Comparison of ENCODE assay signal across 18 cellular contexts in genomic region chr5:146101646-146102045, GRCh38. TPM values are rescaled to one million over a fixed set of nuclear protein-coding genes. Genes with fewer than 3 reads are reported as not detected.
DNase-seq lines count a peak whose midpoint lies in the region; ATAC-seq and TF ChIP-seq lines count a peak whose summit lies in the region.
"Had no signal": no experiment of that assay in that cellular context is flagged by ENCODE, and none has a peak within 500 bp of the region (broad histone marks: within the 10 kb centered on the region; RNA-seq: fewer than 3 reads in every experiment).

No MANE protein-coding gene starts in this region.

- H2BK120ac ChIP-seq in neuronal stem cell (ENCODE audit: low read depth, low read length) = no peak overlapping the region

- H3K4me3 ChIP-seq in H7 (ENCODE audit: insufficient read depth, low read depth, low read length) (no peak overlapping the region), neuronal stem cell (ENCODE audit: low read length in 2 of 2) (no peak overlapping the region)
- H3K4me3 ChIP-seq: BLaER1 treated with 17β-estradiol and CSF1 and Interleukin-3, amounts not matched to agents 10 nM and 100 nM; K562 had no signal

- H2AK5ac ChIP-seq in neuronal stem cell (ENCODE audit: low read depth, low read length) = no peak overlapping the region

- peaks cover 11% of the 10 kb centered on the region for H3K36me3 Mint-ChIP-seq in WTC11

- H3K4me2 ChIP-seq in neuronal stem cell (ENCODE audit: insufficient read depth, low read length, poor library complexity, severe bottlenecking) = no peak overlapping the region
- H3K4me2 ChIP-seq: BLaER1 treated with 17β-estradiol and CSF1 and Interleukin-3, amounts not matched to agents 10 nM and 100 nM had no signal

- no peaks in the 10 kb centered on the region for H3K27me3 ChIP-seq in H7 (ENCODE audit: control insufficient read depth, insufficient read depth, low read length)
- no peaks in the 10 kb centered on the region for H3K27me3 ChIP-seq in neuronal stem cell (ENCODE audit: control insufficient read depth in 3 of 3, insufficient read depth in 3 of 3, low read depth in 1 of 3, low read length in 3 of 3)
- H3K27me3 ChIP-seq: BLaER1 treated with 17β-estradiol and CSF1 and Interleukin-3, amounts not matched to agents 10 nM and 100 nM had no signal

- CTCF ChIA-PET in WTC11 (lab: Charles Lee) = interaction anchor here (0.6 to 1.4 kb wide), 5 partner anchors 29 to 404 kb away, joined by 3 to 5 read pairs (median 3); partner anchors contain the start of gene TCERG1

- H4K8ac ChIP-seq in neuronal stem cell (ENCODE audit: low read depth, low read length) = no peak overlapping the region

- ATAC-seq in WTC11 (peak; percentile 71), esophagus mucosa (no peak)
- ATAC-seq: HepG2, K562 had no signal

- no peak overlapping the region for H2BK15ac ChIP-seq in neuronal stem cell (ENCODE audit: low read length)

- DNase-seq in H7 (peak; percentile 26), WTC11 (ENCODE audit: low spot score) (no peak), iPS-NIHi11 (ENCODE audit: low spot score) (peak; percentile 26), neuronal stem cell (ENCODE audit: low spot score) (no peak), DMS114 treated with DMSO at 0.1 percent for 48 hours (lab: John Stamatoyannopoulos, UW; ENCODE audit: unreplicated experiment) (no peak), HuH-7.5 (ENCODE audit: low spot score) (no peak)
- DNase-seq: ACHN; CD4-positive, CD25-positive, alpha-beta regulatory T cell; DMS 273 treated with DMSO at 0.1 percent for 48 hours; DMS79; Karpas-422 had no signal

- no peak overlapping the region for H2BK5ac ChIP-seq in neuronal stem cell (ENCODE audit: low read length)

- H3K79me1 ChIP-seq in neuronal stem cell (ENCODE audit: low read depth, low read length) = no peaks in the 10 kb centered on the region

- no peak overlapping the region for H3K14ac ChIP-seq in neuronal stem cell (ENCODE audit: low read length)

- POLR2A ChIA-PET in WTC11 (lab: Charles Lee) = no interaction called here

- no peaks in the 10 kb centered on the region for H3K9me3 ChIP-seq in neuronal stem cell (replicated peaks in 1 of 2; ENCODE audit: control insufficient read depth in 2 of 2, insufficient read depth in 1 of 2, low read depth in 1 of 2, low read length in 2 of 2)
- H3K9me3 ChIP-seq: BLaER1 treated with 17β-estradiol and CSF1 and Interleukin-3, amounts not matched to agents 10 nM and 100 nM had no signal

- no peak overlapping the region for H4K91ac ChIP-seq in neuronal stem cell (ENCODE audit: low read depth, low read length, poor library complexity)

- H3K27ac ChIP-seq in neuronal stem cell (replicated peaks; ENCODE audit: low read length) = peak overlapping the region; percentile 50
- H3K27ac ChIP-seq: BLaER1 treated with 17β-estradiol and CSF1 and Interleukin-3, amounts not matched to agents 10 nM and 100 nM had no signal

- TF ChIP-seq CTCF in WTC11 (IDR thresholded peaks at IDR 0.05) = no peak

- H3K27me3 Mint-ChIP-seq in WTC11 (ENCODE audit: low read depth) = no peaks in the 10 kb centered on the region
- H3K27me3 Mint-ChIP-seq: CD4-positive, CD25-positive, alpha-beta regulatory T cell had no signal

- no peak overlapping the region for H3K18ac ChIP-seq in neuronal stem cell (ENCODE audit: low read length)

- H3K23ac ChIP-seq in neuronal stem cell (ENCODE audit: low read depth, low read length, poor library complexity) = no peak overlapping the region

- peak overlapping the region; percentile 72; the same call in 1 of the 2 replicates for H3K27ac Mint-ChIP-seq in WTC11
- H3K27ac Mint-ChIP-seq: CD4-positive, CD25-positive, alpha-beta regulatory T cell had no signal

- no peak overlapping the region for H2AFZ ChIP-seq in neuronal stem cell (ENCODE audit: low read length)

- WGBS in neuronal stem cell (ENCODE audit: extremely low coverage in 2 of 2, insufficient read length in 2 of 2, insufficient replicate concordance in 1 of 2), 2 donors = no CpG with 5 or more reads among the region's 2 CpGs

- no peaks in the 10 kb centered on the region for H3K9me3 Mint-ChIP-seq in WTC11

- no peak overlapping the region for H3K4me3 Mint-ChIP-seq in WTC11
- H3K4me3 Mint-ChIP-seq: CD4-positive, CD25-positive, alpha-beta regulatory T cell had no signal

- H3K4me1 Mint-ChIP-seq in WTC11 = peaks cover 24% of the 10 kb centered on the region

- H3K36me3 ChIP-seq in H7 (replicated peaks; ENCODE audit: control insufficient read depth, insufficient read depth, low read length) (no peaks in the 10 kb centered on the region; the same call in 1 of the 2 replicates), neuronal stem cell (replicated peaks in 1 of 2; ENCODE audit: control insufficient read depth in 2 of 2, insufficient read depth in 2 of 2, low read length in 2 of 2) (peaks cover 0 to 10% of the 10 kb centered on the region in 2 donors)

- no peak overlapping the region for H3K9ac ChIP-seq in neuronal stem cell (ENCODE audit: low read depth, low read length, poor library complexity)
- H3K9ac ChIP-seq: BLaER1 treated with 17β-estradiol and CSF1 and Interleukin-3, amounts not matched to agents 10 nM and 100 nM had no signal

- H2BK12ac ChIP-seq in neuronal stem cell (ENCODE audit: low read length) = no peak overlapping the region

- H3K4ac ChIP-seq in neuronal stem cell (ENCODE audit: low read length) = no peak overlapping the region

- peaks cover 0 to 2% of the 10 kb centered on the region in 2 donors for H3K4me1 ChIP-seq in neuronal stem cell (ENCODE audit: control insufficient read depth in 2 of 2, insufficient read depth in 1 of 2, low read depth in 1 of 2, low read length in 2 of 2)

TF ChIP-seq in WTC11, 78 proteins besides CTCF, POLR2A, EP300 and RAD21 (continues in another document):
- TF ChIP-seq ZNF263 (CRISPR knock-in tag; IDR thresholded peaks at IDR 0.05; ENCODE audit: low read depth) (no peak), CREM (CRISPR knock-in tag; IDR thresholded peaks at IDR 0.05) (no peak), SP1 (CRISPR knock-in tag; conservative IDR thresholded peaks at IDR 0.05) (no peak), OVOL2 (CRISPR knock-in tag; IDR thresholded peaks at IDR 0.05; ENCODE audit: borderline replicate concordance) (no peak), ESRRA (CRISPR knock-in tag; IDR thresholded peaks at IDR 0.05; ENCODE audit: borderline replicate concordance) (no peak), AFF4 (CRISPR knock-in tag; IDR thresholded peaks at IDR 0.05; ENCODE audit: borderline replicate concordance) (no peak), ATF6 (CRISPR knock-in tag; IDR thresholded peaks at IDR 0.05) (no peak)

RNA-seq across cellular contexts. Expression of gene PLAC8L1, which starts 3.7 kb away (rescaled TPM):
- 0.44 and 0.59 TPM in 2 replicates for total RNA-seq in H7 (2014; rRNA removed; shearing (Covaris generic))
- total RNA-seq in WTC11 (2021) (0.30 to 0.77 TPM (median 0.55 TPM) in 3 replicates), esophagus mucosa (0.52 TPM)
- 0.25 TPM for polyA plus RNA-seq in neuronal stem cell (2013, experiment 1 of 2)
- 0.35 TPM for polyA plus RNA-seq in neuronal stem cell (2013, experiment 2 of 2)
- total RNA-seq: A172, G401, HepG2, HT1080 had no signal
- polyA plus RNA-seq: CD4-positive, CD25-positive, alpha-beta regulatory T cell had no signal

Comparison
In these comparisons a context has a peak if more than half of its experiments do, and no peak if none do; other contexts are left out.
1. DNase-seq: peak in H7 (single experiment) and iPS-NIHi11 (single experiment); none in WTC11 (single experiment), neuronal stem cell (single experiment), DMS114 treated with DMSO at 0.1 percent for 48 hours (single experiment) and HuH-7.5 (single experiment).